Comparison of ENCODE assay signal across 21 cellular contexts in the genomic region with DNA sequence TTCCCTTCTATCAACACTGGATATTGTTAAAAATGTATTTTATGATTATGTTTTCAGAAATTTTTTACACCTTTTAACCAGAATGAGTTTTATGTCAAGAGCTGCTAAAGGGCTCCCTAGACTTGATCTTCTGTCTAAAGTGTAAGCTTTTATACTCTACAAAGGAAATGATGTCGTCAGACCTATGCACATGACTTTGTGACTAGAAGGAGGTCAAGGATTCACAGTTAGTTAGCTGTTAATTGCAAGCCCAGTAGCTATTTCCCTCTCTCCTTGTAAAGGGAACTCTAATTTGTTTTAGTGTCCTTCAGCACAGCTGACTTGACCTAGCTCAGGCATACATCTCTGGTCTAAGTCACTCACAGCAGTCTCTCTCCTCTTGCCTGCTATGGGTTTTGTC.
DNase-seq lines count a peak whose midpoint lies in the region; TF ChIP-seq lines count a peak whose summit lies in the region.
"Had no signal": no experiment of that assay in that cellular context is flagged by ENCODE, and none has a peak within 500 bp of the region (broad histone marks: within the 10 kb centered on the region; RNA-seq: fewer than 3 reads in every experiment).

No MANE protein-coding gene starts in this region.

- H3K4me3 Mint-ChIP-seq in chondrocyte (ENCODE audit: unreplicated experiment) (no peak overlapping the region), osteocyte (ENCODE audit: unreplicated experiment) (no peak overlapping the region)
- H3K4me3 Mint-ChIP-seq: activated naive CD8-positive, alpha-beta T cell treated with anti-CD3 and anti-CD28 coated beads, Interleukin-2, amount 10 ng/mL, durations not matched to agents 7 days and 5 days; nephron had no signal

- H3K27me3 ChIP-seq in BE2C = no peaks in the 10 kb centered on the region
- no peaks in the 10 kb centered on the region for H3K27me3 ChIP-seq in MG63
- H3K27me3 ChIP-seq: gastroesophageal sphincter, stomach had no signal

- H3K9me3 Mint-ChIP-seq in chondrocyte (ENCODE audit: low read depth) = peaks cover 4% of the 10 kb centered on the region
- no peaks in the 10 kb centered on the region for H3K9me3 Mint-ChIP-seq in osteocyte (ENCODE audit: unreplicated experiment)
- H3K9me3 Mint-ChIP-seq: activated naive CD8-positive, alpha-beta T cell treated with anti-CD3 and anti-CD28 coated beads, Interleukin-2, amount 10 ng/mL, durations not matched to agents 7 days and 5 days; nephron had no signal

- H3K27ac Mint-ChIP-seq in chondrocyte (ENCODE audit: unreplicated experiment) (peak overlapping the region; percentile 88), osteocyte (ENCODE audit: unreplicated experiment) (peak overlapping the region; percentile 93)
- H3K27ac Mint-ChIP-seq: activated naive CD8-positive, alpha-beta T cell treated with anti-CD3 and anti-CD28 coated beads, Interleukin-2, amount 10 ng/mL, durations not matched to agents 7 days and 5 days; nephron had no signal

- no peak for TF ChIP-seq CTCF in chondrocyte (IDR thresholded peaks at IDR 0.05)
- no peak for TF ChIP-seq CTCF in osteocyte (IDR thresholded peaks at IDR 0.05)
- no peak for TF ChIP-seq CTCF in BE2C (IDR thresholded peaks at IDR 0.05; ENCODE audit: low read depth, low read length)

- H3K9me3 ChIP-seq in BE2C = no peaks in the 10 kb centered on the region
- no peaks in the 10 kb centered on the region for H3K9me3 ChIP-seq in MG63
- H3K9me3 ChIP-seq: gastroesophageal sphincter, stomach had no signal

- DNase-seq in ELR (ENCODE audit: low read depth) (peak; percentile 37), NOMO-1 treated with DMSO at 0.1 percent for 48 hours (lab: John Stamatoyannopoulos, UW; ENCODE audit: unreplicated experiment) (peak; percentile 85), chondrocyte (ENCODE audit: low spot score) (no peak), osteocyte (ENCODE audit: extremely low spot score, unreplicated experiment) (no peak), BE2C (no peak), NCI-H82 (lab: John Stamatoyannopoulos, UW) (no peak), MG63 (no peak)
- no peak for DNase-seq in activated CD4-positive, alpha-beta T cell treated with anti-CD3 and anti-CD28 coated beads, Interleukin-2, amount 50 U/mL, for 4 hours
- DNase-seq: activated CD4-positive, alpha-beta T cell treated with anti-CD3 and anti-CD28 coated beads, Interleukin-2, amount 50 U/mL, for 48 hours; activated naive CD8-positive, alpha-beta T cell treated with anti-CD3 and anti-CD28 coated beads, Interleukin-2, amount 10 ng/mL, durations not matched to agents 7 days and 5 days; activated T-cell treated with anti-CD3 and anti-CD28 coated beads, Interleukin-2, amount 50 U/mL, for 48 hours; Calu3; central memory CD4-positive, alpha-beta T cell; NCI-H1930; NCI-H510A treated with DMSO at 0.1 percent for 48 hours; stimulated activated CD4-positive, alpha-beta T cell treated with anti-CD3 and anti-CD28 coated beads, Interleukin-15, amount 100 ng/mL, for 24 hours; stomach had no signal

- no peaks in the 10 kb centered on the region for H3K27me3 Mint-ChIP-seq in chondrocyte (ENCODE audit: low read depth)
- no peaks in the 10 kb centered on the region for H3K27me3 Mint-ChIP-seq in osteocyte (ENCODE audit: unreplicated experiment)

- H3K4me1 ChIP-seq in BE2C = no peaks in the 10 kb centered on the region; the same call in 1 of the 2 replicates

- H3K36me3 ChIP-seq in BE2C (no peaks in the 10 kb centered on the region), MG63 (no peaks in the 10 kb centered on the region)
- H3K36me3 ChIP-seq: gastroesophageal sphincter, stomach had no signal

- H3K4me1 Mint-ChIP-seq in chondrocyte (ENCODE audit: low read depth) (peaks cover 78% of the 10 kb centered on the region), osteocyte (ENCODE audit: unreplicated experiment) (peaks cover 77% of the 10 kb centered on the region)
- H3K4me1 Mint-ChIP-seq: activated naive CD8-positive, alpha-beta T cell treated with anti-CD3 and anti-CD28 coated beads, Interleukin-2, amount 10 ng/mL, durations not matched to agents 7 days and 5 days had no signal

- H3K36me3 Mint-ChIP-seq in chondrocyte (ENCODE audit: low read depth) = peaks cover 1% of the 10 kb centered on the region
- H3K36me3 Mint-ChIP-seq in osteocyte (ENCODE audit: unreplicated experiment) = peaks cover 6% of the 10 kb centered on the region
- H3K36me3 Mint-ChIP-seq: activated naive CD8-positive, alpha-beta T cell treated with anti-CD3 and anti-CD28 coated beads, Interleukin-2, amount 10 ng/mL, durations not matched to agents 7 days and 5 days had no signal

- no peak overlapping the region for H3K4me3 ChIP-seq in BE2C (ENCODE audit: low read depth, low read length)
- no peak overlapping the region for H3K4me3 ChIP-seq in MG63
- H3K4me3 ChIP-seq: gastroesophageal sphincter, lung, SK-N-MC, stomach had no signal

Comparison
In these comparisons a context has a peak if more than half of its experiments do, and no peak if none do; other contexts are left out.
1. DNase-seq: peak in ELR (single experiment) and NOMO-1 treated with DMSO at 0.1 percent for 48 hours (single experiment); none in chondrocyte (single experiment), osteocyte (single experiment), BE2C (single experiment), NCI-H82 (single experiment), MG63 (single experiment) and activated CD4-positive, alpha-beta T cell treated with anti-CD3 and anti-CD28 coated beads, Interleukin-2, amount 50 U/mL, for 4 hours (0 of 2).